In genomic region chr20:56343861-56344381, GRCh38 we compare ENCODE assay signal across 8 cellular contexts. TPM values are rescaled to one million over a fixed set of nuclear protein-coding genes. Genes with fewer than 3 reads are reported as not detected.
A peak's percentile ranks its signal among the peaks of the same experiment; 100 is the strongest.
DNase-seq lines count a peak whose midpoint lies in the region; FAIRE-seq and TF ChIP-seq lines count a peak whose summit lies in the region.

No MANE protein-coding gene starts in this region.

- no peak overlapping the region for H2BK12ac ChIP-seq in trophoblast cell (ENCODE audit: low read length)

- DNase-seq in activated T-helper 1 cell treated with Interleukin-2 at 50 U/mL for 16 hours (ENCODE audit: low read depth) (peak; percentile 7), HTR-8/SVneo (ENCODE audit: insufficient read length, low spot score) (peak; percentile 45), foreskin fibroblast (peak in 1 of 2 donors; percentile 76), trophoblast cell (peak; percentile 23 to 60), lower leg skin (ENCODE audit: low spot score in 2 of 2) (no peak), NCI-H510A treated with DMSO at 0.1 percent for 48 hours (lab: John Stamatoyannopoulos, UW) (no peak)
- no peak for DNase-seq in activated T-helper 1 cell treated with anti-CD3 and anti-CD28 coated beads, Interleukin-12 subunit alpha, Interleukin-12 subunit beta, Interleukin-2, Interleukin-4 antibody, amounts not matched to agents 30 ng/mL and 10 ng/mL and 1 ng/mL, durations not matched to agents 14 hours and 24 hours and 36 hours (ENCODE audit: low spot score)
- DNase-seq in activated T-cell treated with anti-CD3 and anti-CD28 coated beads, Interleukin-2, amount 50 U/mL, for 1 hour, result peak; percentile 46

- no peaks in the 10 kb centered on the region for H3K79me1 ChIP-seq in trophoblast cell (ENCODE audit: low read length)

- peaks cover 2% of the 10 kb centered on the region for H3K9me3 ChIP-seq in trophoblast cell (ENCODE audit: insufficient read depth, low read depth, low read length)

- H3K27ac ChIP-seq in trophoblast cell (ENCODE audit: low read depth, low read length), result no peak overlapping the region

- intact Hi-C loops in activated T-helper 1 cell treated with anti-CD3 and anti-CD28 coated beads, Interleukin-12 subunit alpha, Interleukin-12 subunit beta, Interleukin-2, Interleukin-4 antibody, amounts not matched to agents 30 ng/mL and 10 ng/mL and 1 ng/mL, durations not matched to agents 14 hours and 24 hours and 36 hours (cut with micrococcal nuclease), result loop anchor here (1.0 to 5.0 kb wide), 2 partner anchors 96 to 1662 kb away; partner anchors contain the start of gene MC3R
- intact Hi-C loops in lower leg skin (cut with DNase I; ENCODE audit: low total_unique reads), result loop anchor here (5.0 kb wide), 1 partner anchor 142 kb away; no protein-coding TSS in a partner anchor

- no peak overlapping the region for H3K18ac ChIP-seq in trophoblast cell (ENCODE audit: low read length)

- no peaks in the 10 kb centered on the region for H3K36me3 Mint-ChIP-seq in activated T-helper 1 cell treated with anti-CD3 and anti-CD28 coated beads, Interleukin-12 subunit alpha, Interleukin-12 subunit beta, Interleukin-2, Interleukin-4 antibody, amounts not matched to agents 30 ng/mL and 10 ng/mL and 1 ng/mL, durations not matched to agents 14 hours and 24 hours and 36 hours (ENCODE audit: low read depth)

- H3K79me2 ChIP-seq in trophoblast cell (ENCODE audit: control insufficient read depth, insufficient read depth, low read length, poor library complexity), result no peaks in the 10 kb centered on the region

- H3K4me3 ChIP-seq in foreskin fibroblast (ENCODE audit: low read depth in 1 of 2, low read length in 2 of 2) (peak overlapping the region; percentile 19 to 42), trophoblast cell (ENCODE audit: low read depth, low read length) (no peak overlapping the region), lower leg skin (ENCODE audit: low read depth, poor library complexity, severe bottlenecking) (no peak overlapping the region)

- H2BK5ac ChIP-seq in trophoblast cell (ENCODE audit: low read depth, low read length, poor library complexity), result no peak overlapping the region

- H2BK120ac ChIP-seq in trophoblast cell (ENCODE audit: insufficient read depth, low read length, poor library complexity), result no peak overlapping the region

- H3K4ac ChIP-seq in trophoblast cell (ENCODE audit: low read depth, low read length), result no peak overlapping the region

- H3K23ac ChIP-seq in trophoblast cell (ENCODE audit: low read length), result no peak overlapping the region

- H3K4me2 ChIP-seq in trophoblast cell (ENCODE audit: low read length), result peak overlapping the region; percentile 46

- peaks cover 60% of the 10 kb centered on the region for H3K27me3 Mint-ChIP-seq in activated T-helper 1 cell treated with anti-CD3 and anti-CD28 coated beads, Interleukin-12 subunit alpha, Interleukin-12 subunit beta, Interleukin-2, Interleukin-4 antibody, amounts not matched to agents 30 ng/mL and 10 ng/mL and 1 ng/mL, durations not matched to agents 14 hours and 24 hours and 36 hours (ENCODE audit: insufficient read depth)

- TF ChIP-seq POLR2A in lower leg skin (IDR thresholded peaks at IDR 0.05), result no peak

- no peaks in the 10 kb centered on the region for H3K27me3 ChIP-seq in trophoblast cell (ENCODE audit: insufficient read depth, low read length)

- H3K4me3 Mint-ChIP-seq in activated T-helper 1 cell treated with anti-CD3 and anti-CD28 coated beads, Interleukin-12 subunit alpha, Interleukin-12 subunit beta, Interleukin-2, Interleukin-4 antibody, amounts not matched to agents 30 ng/mL and 10 ng/mL and 1 ng/mL, durations not matched to agents 14 hours and 24 hours and 36 hours, result no peak overlapping the region

- no peaks in the 10 kb centered on the region for H3K4me1 ChIP-seq in trophoblast cell (ENCODE audit: control insufficient read depth in 1 of 2, insufficient read depth in 2 of 2, low read length in 2 of 2)

- no peaks in the 10 kb centered on the region for H3K36me3 ChIP-seq in trophoblast cell (ENCODE audit: control insufficient read depth in 1 of 2, insufficient read depth in 2 of 2, low read length in 2 of 2)

- FAIRE-seq in HTR-8/SVneo (lab: Jason Lieb, UNC), result peak; percentile 9

- no CpG with 5 or more reads among the region's 41 CpGs for WGBS in trophoblast cell (ENCODE audit: extremely low coverage, insufficient coverage, insufficient read length)
- WGBS in lower leg skin, 2 donors, result 1 to 3% methylated on average over 32 to 40 of the region's 41 CpGs

- H3K9ac ChIP-seq in trophoblast cell (ENCODE audit: low read length), result no peak overlapping the region

- no peak overlapping the region for H4K8ac ChIP-seq in trophoblast cell (ENCODE audit: low read depth, low read length)

- no peak overlapping the region for H4K12ac ChIP-seq in trophoblast cell (ENCODE audit: low read depth, low read length)

- no peaks in the 10 kb centered on the region for H3K9me3 Mint-ChIP-seq in activated T-helper 1 cell treated with anti-CD3 and anti-CD28 coated beads, Interleukin-12 subunit alpha, Interleukin-12 subunit beta, Interleukin-2, Interleukin-4 antibody, amounts not matched to agents 30 ng/mL and 10 ng/mL and 1 ng/mL, durations not matched to agents 14 hours and 24 hours and 36 hours

- no peak overlapping the region for H3K14ac ChIP-seq in trophoblast cell (ENCODE audit: low read length)

- H2AFZ ChIP-seq in trophoblast cell (ENCODE audit: insufficient read depth, low read length, poor library complexity), result no peak overlapping the region

- H2AK5ac ChIP-seq in trophoblast cell (ENCODE audit: low read length), result no peak overlapping the region

- H3K27ac Mint-ChIP-seq in activated T-helper 1 cell treated with anti-CD3 and anti-CD28 coated beads, Interleukin-12 subunit alpha, Interleukin-12 subunit beta, Interleukin-2, Interleukin-4 antibody, amounts not matched to agents 30 ng/mL and 10 ng/mL and 1 ng/mL, durations not matched to agents 14 hours and 24 hours and 36 hours, result no peak overlapping the region

- TF ChIP-seq CTCF in foreskin fibroblast (IDR thresholded peaks at IDR 0.05; ENCODE audit: low read depth, low read length), result peak; percentile 87
- TF ChIP-seq CTCF in lower leg skin (IDR thresholded peaks at IDR 0.05), result no peak

- no peak overlapping the region for H4K91ac ChIP-seq in trophoblast cell (ENCODE audit: low read depth, low read length)

- no peaks in the 10 kb centered on the region for H3K4me1 Mint-ChIP-seq in activated T-helper 1 cell treated with anti-CD3 and anti-CD28 coated beads, Interleukin-12 subunit alpha, Interleukin-12 subunit beta, Interleukin-2, Interleukin-4 antibody, amounts not matched to agents 30 ng/mL and 10 ng/mL and 1 ng/mL, durations not matched to agents 14 hours and 24 hours and 36 hours (ENCODE audit: low read depth)

RNA-seq across cellular contexts. Expression of gene FAM210B, which starts 14.9 kb away (rescaled TPM):
- total RNA-seq in activated T-helper 1 cell treated with anti-CD3 and anti-CD28 coated beads, Interleukin-12 subunit alpha, Interleukin-12 subunit beta, Interleukin-2, Interleukin-4 antibody, amounts not matched to agents 30 ng/mL and 10 ng/mL and 1 ng/mL, durations not matched to agents 14 hours and 24 hours and 36 hours, result 6.2 and 6.9 TPM in 2 replicates
- 65.1 and 68.4 TPM in 2 replicates for polyA plus RNA-seq in trophoblast cell (2013)
- 10 to 100 TPM; 39.4 to 81.3 (median 52.3) TPM for total RNA-seq in lower leg skin

RNA-seq across cellular contexts. Expression of gene AURKA, which starts 48.1 kb away (rescaled TPM):
- total RNA-seq in activated T-helper 1 cell treated with anti-CD3 and anti-CD28 coated beads, Interleukin-12 subunit alpha, Interleukin-12 subunit beta, Interleukin-2, Interleukin-4 antibody, amounts not matched to agents 30 ng/mL and 10 ng/mL and 1 ng/mL, durations not matched to agents 14 hours and 24 hours and 36 hours, result 39.2 and 41.2 TPM in 2 replicates
- 77.5 and 77.9 TPM in 2 replicates for polyA plus RNA-seq in trophoblast cell (2013)
- total RNA-seq in lower leg skin, result 1 to 10 TPM; 3.9 to 8.7 (median 5.9) TPM

RNA-seq across cellular contexts. Expression of gene CSTF1, which starts 48.5 kb away (rescaled TPM):
- 55.2 and 60.9 TPM in 2 replicates for total RNA-seq in activated T-helper 1 cell treated with anti-CD3 and anti-CD28 coated beads, Interleukin-12 subunit alpha, Interleukin-12 subunit beta, Interleukin-2, Interleukin-4 antibody, amounts not matched to agents 30 ng/mL and 10 ng/mL and 1 ng/mL, durations not matched to agents 14 hours and 24 hours and 36 hours
- 29.1 and 30.3 TPM in 2 replicates for polyA plus RNA-seq in trophoblast cell (2013)
- 10 to 100 TPM; 29.5 to 41.4 (median 31.6) TPM for total RNA-seq in lower leg skin

Comparison
In these comparisons a context has a peak if more than half of its experiments do, and no peak if none do; other contexts are left out.
1. DNase-seq: peak in activated T-helper 1 cell treated with Interleukin-2 at 50 U/mL for 16 hours (single experiment), HTR-8/SVneo (single experiment), activated T-cell treated with anti-CD3 and anti-CD28 coated beads, Interleukin-2, amount 50 U/mL, for 1 hour (single experiment) and trophoblast cell (2 of 2); none in activated T-helper 1 cell treated with anti-CD3 and anti-CD28 coated beads, Interleukin-12 subunit alpha, Interleukin-12 subunit beta, Interleukin-2, Interleukin-4 antibody, amounts not matched to agents 30 ng/mL and 10 ng/mL and 1 ng/mL, durations not matched to agents 14 hours and 24 hours and 36 hours (single experiment), lower leg skin (0 of 2) and NCI-H510A treated with DMSO at 0.1 percent for 48 hours (single experiment).
2. H3K4me3 ChIP-seq: peak in foreskin fibroblast (2 of 2); none in trophoblast cell (single experiment) and lower leg skin (single experiment).